ENCODE assay signal across 24 cellular contexts in genomic region chr2:180720861-180721260, GRCh38.
"Had no signal": no experiment of that assay in that cellular context is flagged by ENCODE, and none has a peak within 500 bp of the region (broad histone marks: within the 10 kb centered on the region; RNA-seq: fewer than 3 reads in every experiment).

No MANE protein-coding gene starts in this region.

- H3K36me3 ChIP-seq: left ventricle myocardium inferior, ovary, prostate gland, suprapubic skin, thoracic aorta, tibial artery, upper lobe of right lung had no signal

- H3K27ac ChIP-seq: left ventricle myocardium inferior, ovary, prostate gland, skin epidermis, suprapubic skin, thoracic aorta, tibial artery, upper lobe of right lung had no signal

- H3K9me3 ChIP-seq: left ventricle myocardium inferior, ovary, prostate gland, suprapubic skin, thoracic aorta, tibial artery, upper lobe of right lung had no signal

- ATAC-seq: naive thymus-derived CD4-positive, alpha-beta T cell; natural killer cell treated with Interleukin-12 subunit alpha and Interleukin-12 subunit beta and Interleukin-15 and Interleukin-18, amount 100 ng/mL, for 72 hours; right cardiac atrium; sciatic nerve; stimulated activated effector memory CD8-positive, alpha-beta T cell treated with anti-CD3 and anti-CD28 coated beads, Interleukin-12 subunit alpha, Interleukin-12 subunit beta, amount 100 ng/mL, for 72 hours; upper lobe of right lung had no signal

- DNase-seq: islet precursor cell; left ventricle myocardium inferior; mesendoderm; naive thymus-derived CD4-positive, alpha-beta T cell; ovary; posterior cingulate gyrus; retina; right cardiac atrium; stimulated activated CD4-positive, alpha-beta T cell treated with anti-CD3 and anti-CD28 coated beads, Interleukin-12 subunit alpha, Interleukin-12 subunit beta, amount 100 ng/mL, for 4 hours; stimulated activated CD4-positive, alpha-beta T cell treated with anti-CD3 and anti-CD28 coated beads, Interleukin-15, amount 100 ng/mL, for 24 hours; stimulated activated CD4-positive, alpha-beta T cell treated with anti-CD3 and anti-CD28 coated beads, Interleukin-2, amount 100 ng/mL, for 24 hours; stimulated activated CD4-positive, alpha-beta T cell treated with anti-CD3 and anti-CD28 coated beads, Interleukin-4, amount 100 ng/mL, for 24 hours; stimulated activated naive CD4-positive, alpha-beta T cell; tibial artery; trophoblast cell; upper lobe of right lung had no signal

- H3K4me3 ChIP-seq: left ventricle myocardium inferior, lung, ovary, prostate gland, skin epidermis, suprapubic skin, thoracic aorta, tibial artery, upper lobe of right lung had no signal

- H3K4me1 ChIP-seq: left ventricle myocardium inferior, prostate gland, suprapubic skin, upper lobe of right lung had no signal
